In the genomic region with DNA sequence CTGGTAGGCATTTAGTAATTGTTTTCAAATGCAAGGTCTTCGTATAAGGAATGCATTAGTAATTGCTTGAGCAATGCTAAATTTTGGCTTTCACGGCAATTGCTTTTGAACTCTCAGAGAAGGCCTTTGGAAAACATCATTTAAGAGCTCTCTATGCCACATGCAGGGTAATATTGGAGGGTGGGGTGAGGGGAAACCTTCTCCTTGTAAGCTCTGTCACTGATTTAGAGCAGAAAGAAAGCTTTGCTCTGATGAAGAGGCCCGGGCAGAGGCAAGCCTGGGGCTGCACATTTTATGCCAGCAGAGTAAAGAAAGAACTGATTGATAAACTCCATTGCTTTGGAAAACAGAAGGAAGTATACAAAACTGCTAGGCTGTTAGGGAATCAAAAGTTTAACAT, we compare ENCODE assay signal across 19 cellular contexts.
DNase-seq lines count a peak whose midpoint lies in the region; ATAC-seq and TF ChIP-seq lines count a peak whose summit lies in the region.
"Had no signal": no experiment of that assay in that cellular context is flagged by ENCODE, and none has a peak within 500 bp of the region (broad histone marks: within the 10 kb centered on the region; RNA-seq: fewer than 3 reads in every experiment).

No MANE protein-coding gene starts in this region.

- H2BK120ac ChIP-seq in mesenchymal stem cell (ENCODE audit: low read depth, low read length), result no peak overlapping the region

- intact Hi-C loops in lower lobe of right lung (cut with DNase I) (no loop called here), body of pancreas (cut with DNase I) (no loop called here)

- no peaks in the 10 kb centered on the region for H3K79me1 ChIP-seq in mesenchymal stem cell (replicated peaks; ENCODE audit: low read length, poor library complexity, severe bottlenecking)

- ATAC-seq in lower lobe of right lung (no peak), body of pancreas (no peak)
- no peak for ATAC-seq in stimulated activated effector memory CD8-positive, alpha-beta T cell treated with anti-CD3 and anti-CD28 coated beads, Interleukin-12 subunit alpha, Interleukin-12 subunit beta, amount 100 ng/mL, for 72 hours
- ATAC-seq: activated CD4-positive, alpha-beta T cell treated with anti-CD3 and anti-CD28 coated beads for 36 hours had no signal

- no peak overlapping the region for H4K91ac ChIP-seq in mesenchymal stem cell (ENCODE audit: low read length)

- WGBS in mesenchymal stem cell, result 89% methylated on average over 3 of the region's 3 CpGs
- 58 to 67% methylated on average over 3 of the region's 3 CpGs for WGBS in body of pancreas, 2 donors

- H3K27ac Mint-ChIP-seq in stimulated activated effector memory CD8-positive, alpha-beta T cell treated with anti-CD3 and anti-CD28 coated beads, Interleukin-12 subunit alpha, Interleukin-12 subunit beta, amount 100 ng/mL, for 72 hours, result no peak overlapping the region
- H3K27ac Mint-ChIP-seq: activated CD4-positive, alpha-beta T cell treated with anti-CD3 and anti-CD28 coated beads for 36 hours had no signal

- no peak overlapping the region for H3K23ac ChIP-seq in mesenchymal stem cell (ENCODE audit: low read length in 2 of 2)

- H3K9me3 Mint-ChIP-seq in stimulated activated effector memory CD8-positive, alpha-beta T cell treated with anti-CD3 and anti-CD28 coated beads, Interleukin-12 subunit alpha, Interleukin-12 subunit beta, amount 100 ng/mL, for 72 hours, result no peaks in the 10 kb centered on the region

- POLR2A ChIA-PET in HEK293 (lab: Yijun Ruan, JAX), result no interaction called here

- no peak overlapping the region for H4K8ac ChIP-seq in mesenchymal stem cell (ENCODE audit: low read length)

- CTCF ChIA-PET in HEK293 (lab: Yijun Ruan, JAX), result no interaction called here

- no peak for TF ChIP-seq POLR2A in body of pancreas (IDR thresholded peaks at IDR 0.05)

- H3K4me1 Mint-ChIP-seq in stimulated activated effector memory CD8-positive, alpha-beta T cell treated with anti-CD3 and anti-CD28 coated beads, Interleukin-12 subunit alpha, Interleukin-12 subunit beta, amount 100 ng/mL, for 72 hours, result no peaks in the 10 kb centered on the region
- H3K4me1 Mint-ChIP-seq: activated CD4-positive, alpha-beta T cell treated with anti-CD3 and anti-CD28 coated beads for 36 hours had no signal

- H3K4me2 ChIP-seq in mesenchymal stem cell (ENCODE audit: low read length, poor library complexity, severe bottlenecking), result no peak overlapping the region
- H3K4me2 ChIP-seq: BLaER1 had no signal

- H3K4me3 ChIP-seq in HEK293 (ENCODE audit: low read depth, low read length), result no peak overlapping the region
- H3K4me3 ChIP-seq in choroid plexus epithelial cell (ENCODE audit: low read depth, low read length), result no peak overlapping the region
- H3K4me3 ChIP-seq in mesenchymal stem cell (ENCODE audit: insufficient read depth in 1 of 2, low read depth in 1 of 2, low read length in 2 of 2), result no peak overlapping the region
- no peak overlapping the region for H3K4me3 ChIP-seq in lower lobe of right lung
- H3K4me3 ChIP-seq in body of pancreas, result no peak overlapping the region
- H3K4me3 ChIP-seq: BLaER1, cardiac muscle cell, suprapubic skin had no signal

- TF ChIP-seq CTCF in HEK293 (tag by site-specific recombination; IDR thresholded peaks at IDR 0.05), result no peak
- TF ChIP-seq CTCF in choroid plexus epithelial cell (conservative IDR thresholded peaks at IDR 0.05; ENCODE audit: low read depth, low read length), result no peak
- no peak for TF ChIP-seq CTCF in lower lobe of right lung (IDR thresholded peaks at IDR 0.05)
- TF ChIP-seq CTCF in body of pancreas (IDR thresholded peaks at IDR 0.05), result no peak

- H2BK12ac ChIP-seq in mesenchymal stem cell (ENCODE audit: low read length in 2 of 2), result no peak overlapping the region

- H3K36me3 ChIP-seq in HEK293 (ENCODE audit: control insufficient read depth in 2 of 2, insufficient read depth in 1 of 2, low read length in 2 of 2), result peaks cover 0 to 9% of the 10 kb centered on the region in 2 experiments; a peak in 1 of 3 replicates
- H3K36me3 ChIP-seq in mesenchymal stem cell (ENCODE audit: control insufficient read depth in 1 of 2, insufficient read depth in 2 of 2, low read depth in 1 of 2, low read length in 2 of 2), result no peaks in the 10 kb centered on the region
- no peaks in the 10 kb centered on the region for H3K36me3 ChIP-seq in lower lobe of right lung
- no peaks in the 10 kb centered on the region for H3K36me3 ChIP-seq in body of pancreas (replicated peaks in 1 of 2; ENCODE audit: insufficient read depth in 1 of 2, low read depth in 2 of 2)
- H3K36me3 ChIP-seq: BLaER1, cardiac muscle cell, suprapubic skin had no signal

- H3K27me3 ChIP-seq in mesenchymal stem cell (ENCODE audit: control insufficient read depth in 1 of 2, insufficient read depth in 1 of 2, low read length in 2 of 2) (peaks cover 0 to 3% of the 10 kb centered on the region in 2 experiments), lower lobe of right lung (ENCODE audit: low read depth) (no peaks in the 10 kb centered on the region), body of pancreas (no peaks in the 10 kb centered on the region)
- H3K27me3 ChIP-seq: BLaER1, cardiac muscle cell, suprapubic skin had no signal

- peaks cover 6% of the 10 kb centered on the region; the same call in 1 of the 2 replicates for H3K4me1 ChIP-seq in HEK293 (ENCODE audit: control insufficient read depth, insufficient read depth, low read length)
- H3K4me1 ChIP-seq in mesenchymal stem cell (ENCODE audit: control insufficient read depth, insufficient read depth, low read depth, low read length), result peaks cover 10% of the 10 kb centered on the region
- peaks cover 5% of the 10 kb centered on the region for H3K4me1 ChIP-seq in lower lobe of right lung
- H3K4me1 ChIP-seq in body of pancreas, result no peaks in the 10 kb centered on the region
- H3K4me1 ChIP-seq: suprapubic skin had no signal

- no peak overlapping the region for H3K4ac ChIP-seq in mesenchymal stem cell (ENCODE audit: low read depth in 1 of 2, low read length in 2 of 2)

- no peak overlapping the region for H2AK5ac ChIP-seq in mesenchymal stem cell (ENCODE audit: low read length, severe bottlenecking)

- H2BK5ac ChIP-seq in mesenchymal stem cell (ENCODE audit: low read depth, low read length, poor library complexity, severe bottlenecking), result no peak overlapping the region

- H3K9me3 ChIP-seq in HEK293 (ENCODE audit: control insufficient read depth, insufficient read depth, low read depth, low read length) (no peaks in the 10 kb centered on the region), mesenchymal stem cell (ENCODE audit: control insufficient read depth, low read length) (no peaks in the 10 kb centered on the region), lower lobe of right lung (no peaks in the 10 kb centered on the region), body of pancreas (no peaks in the 10 kb centered on the region)
- H3K9me3 ChIP-seq: suprapubic skin had no signal

- H3K36me3 Mint-ChIP-seq in stimulated activated effector memory CD8-positive, alpha-beta T cell treated with anti-CD3 and anti-CD28 coated beads, Interleukin-12 subunit alpha, Interleukin-12 subunit beta, amount 100 ng/mL, for 72 hours, result no peaks in the 10 kb centered on the region

- H3K14ac ChIP-seq in mesenchymal stem cell (ENCODE audit: low read length in 2 of 2), result no peak overlapping the region

- no peak overlapping the region for H2BK15ac ChIP-seq in mesenchymal stem cell (ENCODE audit: low read depth, poor library complexity, severe bottlenecking)

- no peak overlapping the region for H3K9ac ChIP-seq in mesenchymal stem cell (ENCODE audit: low read length)
- H3K9ac ChIP-seq: BLaER1 had no signal

- DNase-seq in choroid plexus epithelial cell (ENCODE audit: low read depth) (peak; percentile 22), mesenchymal stem cell (no peak), substantia nigra (lab: John Stamatoyannopoulos, UW) (peak in 34 of 49 donors; percentile 13 to 75 (median 42)), lower lobe of right lung (no peak), DMS114 treated with DMSO at 0.1 percent for 48 hours (lab: John Stamatoyannopoulos, UW; ENCODE audit: unreplicated experiment) (no peak), body of pancreas (no peak)
- no peak for DNase-seq in stimulated activated effector memory CD8-positive, alpha-beta T cell treated with anti-CD3 and anti-CD28 coated beads, Interleukin-12 subunit alpha, Interleukin-12 subunit beta, amount 100 ng/mL, for 72 hours (ENCODE audit: low spot score in 2 of 2)
- DNase-seq: activated CD4-positive, alpha-beta T cell treated with anti-CD3 and anti-CD28 coated beads for 36 hours; activated CD8-positive, alpha-beta memory T cell treated with anti-CD3 and anti-CD28 coated beads, Interleukin-2, amount 50 U/mL, for 4 hours; DMS153; NCI-H146; NCI-H345; retina; SHP77; T-helper 9 cell had no signal

- no peak overlapping the region for H3K4me3 Mint-ChIP-seq in stimulated activated effector memory CD8-positive, alpha-beta T cell treated with anti-CD3 and anti-CD28 coated beads, Interleukin-12 subunit alpha, Interleukin-12 subunit beta, amount 100 ng/mL, for 72 hours
- H3K4me3 Mint-ChIP-seq: activated CD4-positive, alpha-beta T cell treated with anti-CD3 and anti-CD28 coated beads for 36 hours had no signal

- no peak overlapping the region for H2AFZ ChIP-seq in mesenchymal stem cell (ENCODE audit: low read depth, low read length)

- no peak overlapping the region for H3K18ac ChIP-seq in mesenchymal stem cell (ENCODE audit: low read depth in 1 of 2, low read length in 2 of 2)

- H3K27ac ChIP-seq in HEK293 (ENCODE audit: extremely low read depth, low read depth, low read length), result no peak overlapping the region
- peak overlapping the region; percentile 68 for H3K27ac ChIP-seq in mesenchymal stem cell (ENCODE audit: low read length, poor library complexity, severe bottlenecking)
- peak overlapping the region; percentile 90 for H3K27ac ChIP-seq in substantia nigra (ENCODE audit: low read depth, low read length, poor library complexity, severe bottlenecking)
- H3K27ac ChIP-seq in lower lobe of right lung, result no peak overlapping the region
- H3K27ac ChIP-seq in body of pancreas, result no peak overlapping the region
- H3K27ac ChIP-seq: BLaER1, cardiac muscle cell, suprapubic skin had no signal

TF ChIP-seq in HEK293, 187 proteins besides CTCF, POLR2A, EP300 and RAD21 (continues in another document):
- TF ChIP-seq, protein P1, sequence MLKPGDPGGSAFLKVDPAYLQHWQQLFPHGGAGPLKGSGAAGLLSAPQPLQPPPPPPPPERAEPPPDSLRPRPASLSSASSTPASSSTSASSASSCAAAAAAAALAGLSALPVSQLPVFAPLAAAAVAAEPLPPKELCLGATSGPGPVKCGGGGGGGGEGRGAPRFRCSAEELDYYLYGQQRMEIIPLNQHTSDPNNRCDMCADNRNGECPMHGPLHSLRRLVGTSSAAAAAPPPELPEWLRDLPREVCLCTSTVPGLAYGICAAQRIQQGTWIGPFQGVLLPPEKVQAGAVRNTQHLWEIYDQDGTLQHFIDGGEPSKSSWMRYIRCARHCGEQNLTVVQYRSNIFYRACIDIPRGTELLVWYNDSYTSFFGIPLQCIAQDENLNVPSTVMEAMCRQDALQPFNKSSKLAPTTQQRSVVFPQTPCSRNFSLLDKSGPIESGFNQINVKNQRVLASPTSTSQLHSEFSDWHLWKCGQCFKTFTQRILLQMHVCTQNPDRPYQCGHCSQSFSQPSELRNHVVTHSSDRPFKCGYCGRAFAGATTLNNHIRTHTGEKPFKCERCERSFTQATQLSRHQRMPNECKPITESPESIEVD (tag by site-specific recombination; IDR thresholded peaks at IDR 0.05), result peak; percentile 41; the same call in 1 of the 2 replicates

Comparison
In these comparisons a context has a peak if more than half of its experiments do, and no peak if none do; other contexts are left out.
1. H3K27ac ChIP-seq: peak in mesenchymal stem cell (single experiment) and substantia nigra (single experiment); none in HEK293 (single experiment), lower lobe of right lung (single experiment) and body of pancreas (0 of 4).
2. DNase-seq: peak in choroid plexus epithelial cell (single experiment) and substantia nigra (34 of 49); none in mesenchymal stem cell (single experiment), lower lobe of right lung (single experiment), DMS114 treated with DMSO at 0.1 percent for 48 hours (single experiment), stimulated activated effector memory CD8-positive, alpha-beta T cell treated with anti-CD3 and anti-CD28 coated beads, Interleukin-12 subunit alpha, Interleukin-12 subunit beta, amount 100 ng/mL, for 72 hours (0 of 2) and body of pancreas (0 of 4).